10 cellular contexts compared by ENCODE assay signal in the genomic region with DNA sequence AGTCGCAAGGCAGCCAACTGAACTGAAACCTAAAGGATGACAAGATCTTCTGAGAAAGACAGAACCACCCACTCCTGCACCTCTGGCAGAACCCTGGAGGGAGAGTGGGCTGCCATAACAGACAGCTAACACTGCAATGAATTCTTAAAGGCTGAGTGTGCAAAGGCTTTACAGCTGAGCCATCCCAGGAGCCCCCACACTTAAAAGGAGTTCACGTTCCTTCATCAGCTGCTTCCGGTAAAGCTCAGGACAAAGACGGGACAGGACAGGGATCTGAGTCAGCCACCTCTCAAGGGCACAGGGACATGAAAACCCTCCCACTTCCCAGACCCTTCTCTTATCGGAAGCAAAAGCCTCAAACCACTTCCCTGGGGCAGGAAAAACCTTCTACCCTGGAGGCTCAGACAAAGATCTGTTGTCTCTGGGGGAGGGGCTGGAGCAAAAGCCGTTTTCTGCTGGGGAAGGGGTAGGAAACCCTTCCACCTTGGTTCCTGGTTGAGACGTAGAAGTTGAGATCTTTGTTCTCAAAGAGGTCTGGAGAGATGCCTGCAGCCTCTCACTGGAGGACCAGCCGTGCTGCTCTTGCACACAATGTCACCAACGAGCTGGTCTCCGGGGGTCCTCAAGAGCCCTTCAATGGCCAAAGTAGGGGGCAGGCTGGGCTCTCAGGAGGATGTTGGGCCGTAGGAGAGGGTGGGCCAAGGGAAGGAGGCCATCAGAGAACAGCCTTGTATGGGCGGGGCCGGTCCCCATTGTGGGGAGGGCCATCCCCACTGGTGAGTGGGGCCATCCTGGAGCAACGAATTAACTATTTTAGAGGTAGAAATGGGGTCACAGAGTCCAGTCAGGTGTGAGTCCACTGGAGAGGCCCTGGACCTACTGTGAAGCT.
DNase-seq lines count a peak whose midpoint lies in the region; ATAC-seq and TF ChIP-seq lines count a peak whose summit lies in the region.
"Had no signal": no experiment of that assay in that cellular context is flagged by ENCODE, and none has a peak within 500 bp of the region (broad histone marks: within the 10 kb centered on the region; RNA-seq: fewer than 3 reads in every experiment).

No MANE protein-coding gene starts in this region.

- no peak overlapping the region for H3K9ac ChIP-seq in fibroblast of lung (ENCODE audit: insufficient read depth, low read length)

- no peaks in the 10 kb centered on the region for H3K36me3 Mint-ChIP-seq in activated naive CD4-positive, alpha-beta T cell treated with anti-CD3 and anti-CD28 coated beads, Interleukin-2, amount 50 U/mL, for 72 hours
- H3K36me3 Mint-ChIP-seq: CD8-positive, alpha-beta T cell had no signal

- TF ChIP-seq CTCF in RWPE2 (IDR thresholded peaks at IDR 0.05; ENCODE audit: poor library complexity, severe bottlenecking) (no peak), fibroblast of lung (conservative IDR thresholded peaks at IDR 0.05 in 1 of 2, IDR thresholded peaks at IDR 0.05 in 1 of 2; ENCODE audit: low read depth in 1 of 2, low read length in 2 of 2) (no peak)

- peak overlapping the region; percentile 37 for H2AFZ ChIP-seq in fibroblast of lung (ENCODE audit: low read length)

- H3K4me1 ChIP-seq in RWPE2 (ENCODE audit: insufficient read depth, poor library complexity, severe bottlenecking) (peaks cover 13% of the 10 kb centered on the region), fibroblast of lung (ENCODE audit: control insufficient read depth, extremely low read depth, insufficient read depth, low read length) (no peaks in the 10 kb centered on the region)

- ATAC-seq in activated naive CD4-positive, alpha-beta T cell treated with anti-CD3 and anti-CD28 coated beads, Interleukin-2, amount 50 U/mL, for 72 hours = peak; percentile 77 to 96
- ATAC-seq in RWPE2 (ENCODE audit: low read depth) = peak; percentile 86
- ATAC-seq: CD8-positive, alpha-beta T cell had no signal

- H3K27ac Mint-ChIP-seq in activated naive CD4-positive, alpha-beta T cell treated with anti-CD3 and anti-CD28 coated beads, Interleukin-2, amount 50 U/mL, for 72 hours = no peak overlapping the region
- H3K27ac Mint-ChIP-seq: CD8-positive, alpha-beta T cell had no signal

- H3K27me3 ChIP-seq in RWPE2 (ENCODE audit: insufficient read depth, poor library complexity, severe bottlenecking) (no peaks in the 10 kb centered on the region), fibroblast of lung (ENCODE audit: control insufficient read depth, insufficient read depth, low read length) (no peaks in the 10 kb centered on the region)

- no peaks in the 10 kb centered on the region for H4K20me1 ChIP-seq in fibroblast of lung (ENCODE audit: control insufficient read depth, extremely low read depth, insufficient read depth, low read length)

- H3K4me2 ChIP-seq in fibroblast of lung (ENCODE audit: extremely low read depth, insufficient read depth, low read length) = peak overlapping the region; percentile 20

- H3K36me3 ChIP-seq in RWPE2 (ENCODE audit: low read depth) = no peaks in the 10 kb centered on the region
- no peaks in the 10 kb centered on the region for H3K36me3 ChIP-seq in fibroblast of lung (ENCODE audit: control insufficient read depth, insufficient read depth, low read length)

- peak; percentile 42 to 49 for DNase-seq in activated naive CD4-positive, alpha-beta T cell treated with anti-CD3 and anti-CD28 coated beads, Interleukin-2, amount 50 U/mL, for 72 hours (ENCODE audit: low spot score in 2 of 2)
- DNase-seq in activated naive CD4-positive, alpha-beta T cell (lab: John Stamatoyannopoulos, UW) = no peak
- DNase-seq in RWPE2 (ENCODE audit: low spot score) (peak; percentile 40), fibroblast of lung (ENCODE audit: low read depth in 2 of 2) (peak; percentile 33 to 97), NCI-H1092 (lab: John Stamatoyannopoulos, UW) (no peak), NCI-H187 treated with DMSO at 0.1 percent for 48 hours (lab: John Stamatoyannopoulos, UW) (no peak), NOMO-1 (lab: John Stamatoyannopoulos, UW; ENCODE audit: unreplicated experiment in 2 of 2) (no peak)
- DNase-seq in stimulated activated CD8-positive, alpha-beta memory T cell treated with anti-CD3 and anti-CD28 coated beads, Interleukin-4, amount 100 ng/mL, for 48 hours = peak; percentile 56
- DNase-seq: CD8-positive, alpha-beta T cell; NCI-H510A treated with DMSO at 0.1 percent for 48 hours had no signal

- no peaks in the 10 kb centered on the region for H3K9me3 Mint-ChIP-seq in activated naive CD4-positive, alpha-beta T cell treated with anti-CD3 and anti-CD28 coated beads, Interleukin-2, amount 50 U/mL, for 72 hours

- no peak overlapping the region for H3K4me3 ChIP-seq in RWPE2 (ENCODE audit: severe bottlenecking)
- H3K4me3 ChIP-seq in fibroblast of lung (replicated peaks in 1 of 4; ENCODE audit: control extremely low read depth in 1 of 4, insufficient read depth in 1 of 4, low read depth in 3 of 4, low read length in 4 of 4) = no peak overlapping the region

- no peaks in the 10 kb centered on the region for H3K9me3 ChIP-seq in RWPE2 (ENCODE audit: severe bottlenecking)
- no peaks in the 10 kb centered on the region for H3K9me3 ChIP-seq in fibroblast of lung (ENCODE audit: control insufficient read depth, insufficient read depth, low read depth, low read length)

- H3K79me2 ChIP-seq in fibroblast of lung (ENCODE audit: control insufficient read depth, insufficient read depth, low read length) = no peaks in the 10 kb centered on the region

- peak overlapping the region; percentile 58 for H3K27ac ChIP-seq in RWPE2 (ENCODE audit: poor library complexity, severe bottlenecking)
- H3K27ac ChIP-seq in fibroblast of lung (ENCODE audit: insufficient read depth, low read length) = peak overlapping the region; percentile 6

Comparison
In these comparisons a context has a peak if more than half of its experiments do, and no peak if none do; other contexts are left out.
1. DNase-seq: peak in activated naive CD4-positive, alpha-beta T cell treated with anti-CD3 and anti-CD28 coated beads, Interleukin-2, amount 50 U/mL, for 72 hours (2 of 2), RWPE2 (single experiment), fibroblast of lung (2 of 2) and stimulated activated CD8-positive, alpha-beta memory T cell treated with anti-CD3 and anti-CD28 coated beads, Interleukin-4, amount 100 ng/mL, for 48 hours (single experiment); none in activated naive CD4-positive, alpha-beta T cell (0 of 4), NCI-H1092 (single experiment), NCI-H187 treated with DMSO at 0.1 percent for 48 hours (single experiment) and NOMO-1 (0 of 2).